ENCODE assay signal across 18 cellular contexts in the genomic region with DNA sequence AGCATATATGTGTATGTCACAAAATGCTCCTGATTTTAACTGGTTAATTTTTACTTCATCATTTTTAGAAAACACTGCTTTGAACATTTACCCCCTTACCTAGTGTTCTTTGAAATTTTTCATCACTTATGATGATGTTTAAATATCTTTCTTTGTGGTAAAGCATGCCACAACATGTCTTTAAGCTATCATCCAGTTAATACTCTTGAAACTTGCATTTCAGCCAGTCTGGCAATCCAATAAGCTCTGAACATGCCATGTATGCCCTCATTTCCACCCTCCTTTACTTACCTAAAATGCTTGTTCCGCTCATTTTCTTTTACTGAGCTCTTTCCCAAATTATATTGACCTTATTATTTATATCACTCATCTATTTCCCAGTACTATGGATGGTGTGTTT.
DNase-seq lines count a peak whose midpoint lies in the region; ATAC-seq, FAIRE-seq and TF ChIP-seq lines count a peak whose summit lies in the region.
"Had no signal": no experiment of that assay in that cellular context is flagged by ENCODE, and none has a peak within 500 bp of the region (broad histone marks: within the 10 kb centered on the region; RNA-seq: fewer than 3 reads in every experiment).

No MANE protein-coding gene starts in this region.

- H3K4me1 Mint-ChIP-seq in MCF 10A (ENCODE audit: insufficient read depth, unreplicated experiment): peaks cover 18% of the 10 kb centered on the region
- H3K4me1 Mint-ChIP-seq: CD4-positive, alpha-beta memory T cell had no signal

- H3K4me1 ChIP-seq in breast epithelium: no peaks in the 10 kb centered on the region
- peaks cover 5% of the 10 kb centered on the region for H3K4me1 ChIP-seq in foreskin keratinocyte

- POLR2A ChIA-PET in MCF 10A (lab: Yijun Ruan, JAX): interaction anchor here (0.5 to 1.5 kb wide), 2 partner anchors 18 to 947 kb away, joined by 3 to 4 read pairs; no protein-coding TSS in a partner anchor

- H3K9me3 Mint-ChIP-seq in MCF 10A (ENCODE audit: unreplicated experiment): no peaks in the 10 kb centered on the region

- TF ChIP-seq POLR2A in breast epithelium (IDR thresholded peaks at IDR 0.05): no peak

- peak overlapping the region; percentile 87 for H3K27ac Mint-ChIP-seq in MCF 10A (ENCODE audit: low read depth, unreplicated experiment)
- H3K27ac Mint-ChIP-seq: CD4-positive, alpha-beta memory T cell had no signal

- no peak for ATAC-seq in foreskin keratinocyte
- no peak for ATAC-seq in SK-N-SH treated with all-trans-retinoic acid at 6 μM for 48 hours

- no peaks in the 10 kb centered on the region for H3K27me3 Mint-ChIP-seq in MCF 10A (ENCODE audit: insufficient read depth, unreplicated experiment)
- H3K27me3 Mint-ChIP-seq: CD4-positive, alpha-beta memory T cell had no signal

- CTCF ChIA-PET in MCF 10A (lab: Yijun Ruan, JAX): interaction anchor here (0.7 kb wide), 2 partner anchors 18 to 204 kb away, joined by 3 read pairs; no protein-coding TSS in a partner anchor

- no peak overlapping the region for H3K4me3 Mint-ChIP-seq in MCF 10A (ENCODE audit: unreplicated experiment)
- H3K4me3 Mint-ChIP-seq: CD4-positive, alpha-beta memory T cell had no signal

- no peaks in the 10 kb centered on the region for H3K27me3 ChIP-seq in breast epithelium
- no peaks in the 10 kb centered on the region for H3K27me3 ChIP-seq in bronchial epithelial cell (ENCODE audit: control insufficient read depth, insufficient read depth, low read length)
- no peaks in the 10 kb centered on the region for H3K27me3 ChIP-seq in foreskin keratinocyte

- intact Hi-C loops in MCF 10A (cut with micrococcal nuclease) (no loop called here), breast epithelium (cut with DNase I; ENCODE audit: low total_unique reads) (no loop called here)

- H3K4me3 ChIP-seq in breast epithelium (no peak overlapping the region), bronchial epithelial cell (ENCODE audit: low read depth, low read length) (no peak overlapping the region)

- H3K9me3 ChIP-seq in breast epithelium: no peaks in the 10 kb centered on the region

- H3K27ac ChIP-seq in breast epithelium (no peak overlapping the region), foreskin keratinocyte (no peak overlapping the region)

- no peaks in the 10 kb centered on the region for H3K36me3 Mint-ChIP-seq in MCF 10A (ENCODE audit: insufficient read depth, unreplicated experiment)
- H3K36me3 Mint-ChIP-seq: CD4-positive, alpha-beta memory T cell had no signal

- BruUV-seq in MCF 10A (replicated peaks; lab: Mats Ljungman, UMichigan): no TSS peak

- H3K36me3 ChIP-seq in breast epithelium (no peaks in the 10 kb centered on the region), bronchial epithelial cell (ENCODE audit: control insufficient read depth, insufficient read depth, low read length) (no peaks in the 10 kb centered on the region)

- TF ChIP-seq CTCF in MCF 10A (IDR thresholded peaks at IDR 0.05; ENCODE audit: unreplicated experiment): no peak
- no peak for TF ChIP-seq CTCF in breast epithelium (IDR thresholded peaks at IDR 0.05)
- TF ChIP-seq CTCF in bronchial epithelial cell (IDR thresholded peaks at IDR 0.05; ENCODE audit: insufficient read depth, low read length, severe bottlenecking): no peak
- no peak for TF ChIP-seq CTCF in foreskin keratinocyte (conservative IDR thresholded peaks at IDR 0.05)

- FAIRE-seq in bronchial epithelial cell (lab: Jason Lieb, UNC): no peak
- FAIRE-seq: GM12892, H54 had no signal

- DNase-seq in MCF 10A (ENCODE audit: unreplicated experiment) (no peak), breast epithelium (ENCODE audit: low spot score in 2 of 2) (no peak), bronchial epithelial cell (ENCODE audit: low read depth) (peak; percentile 65), foreskin keratinocyte (peak; percentile 17 to 58), NCI-H446 treated with DMSO at 0.1 percent for 48 hours (lab: John Stamatoyannopoulos, UW) (no peak), amygdala (lab: John Stamatoyannopoulos, UW) (no peak)
- DNase-seq: C1 segment of cervical spinal cord; Calu3; CD4-positive, alpha-beta memory T cell; COR-L47; DMS53; DMS79 treated with DMSO at 0.1 percent for 48 hours; GF-D8; GOT3; HCEC 1CT had no signal

TF ChIP-seq in SK-N-SH treated with all-trans-retinoic acid at 6 μM for 48 hours, 23 proteins besides CTCF, POLR2A, EP300 and RAD21:
- no peak for TF ChIP-seq CSDC2 (CRISPR knock-in tag; IDR thresholded peaks at IDR 0.05)
- TF ChIP-seq, protein P1, sequence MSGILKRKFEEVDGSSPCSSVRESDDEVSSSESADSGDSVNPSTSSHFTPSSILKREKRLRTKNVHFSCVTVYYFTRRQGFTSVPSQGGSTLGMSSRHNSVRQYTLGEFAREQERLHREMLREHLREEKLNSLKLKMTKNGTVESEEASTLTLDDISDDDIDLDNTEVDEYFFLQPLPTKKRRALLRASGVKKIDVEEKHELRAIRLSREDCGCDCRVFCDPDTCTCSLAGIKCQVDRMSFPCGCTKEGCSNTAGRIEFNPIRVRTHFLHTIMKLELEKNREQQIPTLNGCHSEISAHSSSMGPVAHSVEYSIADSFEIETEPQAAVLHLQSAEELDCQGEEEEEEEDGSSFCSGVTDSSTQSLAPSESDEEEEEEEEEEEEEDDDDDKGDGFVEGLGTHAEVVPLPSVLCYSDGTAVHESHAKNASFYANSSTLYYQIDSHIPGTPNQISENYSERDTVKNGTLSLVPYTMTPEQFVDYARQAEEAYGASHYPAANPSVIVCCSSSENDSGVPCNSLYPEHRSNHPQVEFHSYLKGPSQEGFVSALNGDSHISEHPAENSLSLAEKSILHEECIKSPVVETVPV (CRISPR knock-in tag; IDR thresholded peaks at IDR 0.05): no peak
- TF ChIP-seq ZNF8 (CRISPR knock-in tag; IDR thresholded peaks at IDR 0.05): no peak
- TF ChIP-seq BACH2 (CRISPR knock-in tag; IDR thresholded peaks at IDR 0.05; ENCODE audit: borderline replicate concordance): no peak
- no peak for TF ChIP-seq TCF4 (CRISPR knock-in tag; IDR thresholded peaks at IDR 0.05; ENCODE audit: borderline replicate concordance)
- TF ChIP-seq ARNTL (CRISPR knock-in tag; IDR thresholded peaks at IDR 0.05; ENCODE audit: borderline replicate concordance, low read depth): no peak
- no peak for TF ChIP-seq ISL1 (CRISPR knock-in tag; IDR thresholded peaks at IDR 0.05)
- no peak for TF ChIP-seq ZC3H10 (CRISPR knock-in tag; IDR thresholded peaks at IDR 0.05)
- TF ChIP-seq, protein P2, sequence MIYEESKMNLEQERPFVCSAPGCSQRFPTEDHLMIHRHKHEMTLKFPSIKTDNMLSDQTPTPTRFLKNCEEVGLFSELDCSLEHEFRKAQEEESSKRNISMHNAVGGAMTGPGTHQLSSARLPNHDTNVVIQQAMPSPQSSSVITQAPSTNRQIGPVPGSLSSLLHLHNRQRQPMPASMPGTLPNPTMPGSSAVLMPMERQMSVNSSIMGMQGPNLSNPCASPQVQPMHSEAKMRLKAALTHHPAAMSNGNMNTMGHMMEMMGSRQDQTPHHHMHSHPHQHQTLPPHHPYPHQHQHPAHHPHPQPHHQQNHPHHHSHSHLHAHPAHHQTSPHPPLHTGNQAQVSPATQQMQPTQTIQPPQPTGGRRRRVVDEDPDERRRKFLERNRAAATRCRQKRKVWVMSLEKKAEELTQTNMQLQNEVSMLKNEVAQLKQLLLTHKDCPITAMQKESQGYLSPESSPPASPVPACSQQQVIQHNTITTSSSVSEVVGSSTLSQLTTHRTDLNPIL (CRISPR knock-in tag; IDR thresholded peaks at IDR 0.05; ENCODE audit: low read depth): no peak
- TF ChIP-seq ESRRG (CRISPR knock-in tag; IDR thresholded peaks at IDR 0.05): no peak
- no peak for TF ChIP-seq PPARA (CRISPR knock-in tag; IDR thresholded peaks at IDR 0.05; ENCODE audit: borderline replicate concordance)
- TF ChIP-seq RARB (CRISPR knock-in tag; IDR thresholded peaks at IDR 0.05): no peak
- TF ChIP-seq ZNF565 (CRISPR knock-in tag; conservative IDR thresholded peaks at IDR 0.05; ENCODE audit: low read depth): no peak
- TF ChIP-seq ZNF70 (CRISPR knock-in tag; IDR thresholded peaks at IDR 0.05): no peak
- no peak for TF ChIP-seq OSR1 (CRISPR knock-in tag; IDR thresholded peaks at IDR 0.05)
- no peak for TF ChIP-seq ZFP30 (CRISPR knock-in tag; IDR thresholded peaks at IDR 0.05)
- no peak for TF ChIP-seq SNAI2 (CRISPR knock-in tag; IDR thresholded peaks at IDR 0.05)
- TF ChIP-seq, protein P3, sequence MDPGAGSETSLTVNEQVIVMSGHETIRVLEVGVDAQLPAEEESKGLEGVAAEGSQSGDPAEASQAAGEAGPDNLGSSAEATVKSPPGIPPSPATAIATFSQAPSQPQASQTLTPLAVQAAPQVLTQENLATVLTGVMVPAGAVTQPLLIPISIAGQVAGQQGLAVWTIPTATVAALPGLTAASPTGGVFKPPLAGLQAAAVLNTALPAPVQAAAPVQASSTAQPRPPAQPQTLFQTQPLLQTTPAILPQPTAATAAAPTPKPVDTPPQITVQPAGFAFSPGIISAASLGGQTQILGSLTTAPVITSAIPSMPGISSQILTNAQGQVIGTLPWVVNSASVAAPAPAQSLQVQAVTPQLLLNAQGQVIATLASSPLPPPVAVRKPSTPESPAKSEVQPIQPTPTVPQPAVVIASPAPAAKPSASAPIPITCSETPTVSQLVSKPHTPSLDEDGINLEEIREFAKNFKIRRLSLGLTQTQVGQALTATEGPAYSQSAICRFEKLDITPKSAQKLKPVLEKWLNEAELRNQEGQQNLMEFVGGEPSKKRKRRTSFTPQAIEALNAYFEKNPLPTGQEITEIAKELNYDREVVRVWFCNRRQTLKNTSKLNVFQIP (CRISPR knock-in tag; IDR thresholded peaks at IDR 0.05; ENCODE audit: borderline replicate concordance, low read depth): no peak
- no peak for TF ChIP-seq GLIS3 (CRISPR knock-in tag; IDR thresholded peaks at IDR 0.05)

Comparison
In these comparisons a context has a peak if more than half of its experiments do, and no peak if none do; other contexts are left out.
1. DNase-seq: peak in bronchial epithelial cell (single experiment) and foreskin keratinocyte (2 of 2); none in MCF 10A (single experiment), breast epithelium (0 of 2), NCI-H446 treated with DMSO at 0.1 percent for 48 hours (single experiment) and amygdala (0 of 56).